In the genomic region with DNA sequence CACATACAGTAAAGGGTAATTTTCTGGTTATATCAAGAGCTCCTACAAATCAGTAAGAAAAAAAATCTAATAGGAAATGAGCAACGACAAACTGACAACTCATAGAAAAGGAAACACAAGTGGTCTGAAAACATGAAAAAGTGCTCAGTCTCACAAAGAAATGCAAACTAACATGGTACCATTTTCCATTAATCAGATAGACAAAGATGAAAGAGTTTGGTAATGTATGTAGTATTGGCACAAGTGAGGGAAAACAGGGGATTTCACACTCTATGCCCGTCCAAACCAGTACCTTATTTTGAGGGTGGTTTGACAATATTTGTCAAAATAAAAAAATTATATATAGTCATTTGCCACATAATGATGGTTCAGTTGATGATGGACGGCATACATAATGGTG, we compare ENCODE assay signal across 17 cellular contexts. TPM values are rescaled to one million over a fixed set of nuclear protein-coding genes. Genes with fewer than 3 reads are reported as not detected.
DNase-seq lines count a peak whose midpoint lies in the region; ATAC-seq and TF ChIP-seq lines count a peak whose summit lies in the region.
"Had no signal": no experiment of that assay in that cellular context is flagged by ENCODE, and none has a peak within 500 bp of the region (broad histone marks: within the 10 kb centered on the region; RNA-seq: fewer than 3 reads in every experiment).

No MANE protein-coding gene starts in this region.

- H3K4me3 ChIP-seq in OCI-LY1 (ENCODE audit: low read depth, low read length, poor library complexity, severe bottlenecking): no peak overlapping the region
- H3K4me3 ChIP-seq: BLaER1 treated with 17β-estradiol and CSF1 and Interleukin-3, amounts not matched to agents 10 nM and 100 nM; Peyer's patch had no signal

- no peak overlapping the region for H2AFZ ChIP-seq in OCI-LY1 (ENCODE audit: low read length)

- peak overlapping the region; percentile 44 for H3K27ac ChIP-seq in OCI-LY1 (ENCODE audit: low read depth, low read length, poor library complexity, severe bottlenecking)
- H3K27ac ChIP-seq: BLaER1 treated with 17β-estradiol and CSF1 and Interleukin-3, amounts not matched to agents 10 nM and 100 nM; Peyer's patch had no signal

- CTCF ChIA-PET in activated CD8-positive, alpha-beta T cell treated with anti-CD3 and anti-CD28 coated beads, Interleukin-2, amount 10 ng/mL, durations not matched to agents 7 days and 5 days (lab: Charles Lee): no interaction called here

- H3K9me3 ChIP-seq in OCI-LY1 (ENCODE audit: low read length): no peaks in the 10 kb centered on the region
- H3K9me3 ChIP-seq: BLaER1 treated with 17β-estradiol and CSF1 and Interleukin-3, amounts not matched to agents 10 nM and 100 nM; Peyer's patch had no signal

- ATAC-seq in activated T-cell treated with anti-CD3 and anti-CD28 coated beads, Interleukin-2, amount 50 U/mL, for 4 hours: peak; percentile 23 to 46
- no peak for ATAC-seq in activated CD8-positive, alpha-beta T cell treated with anti-CD3 and anti-CD28 coated beads, Interleukin-2, amount 10 ng/mL, durations not matched to agents 7 days and 5 days
- ATAC-seq: HepG2 had no signal

- peaks cover 15% of the 10 kb centered on the region for H3K36me3 Mint-ChIP-seq in activated T-cell treated with anti-CD3 and anti-CD28 coated beads, Interleukin-2, amount 50 U/mL, for 4 hours (ENCODE audit: insufficient read depth)
- H3K36me3 Mint-ChIP-seq in activated CD8-positive, alpha-beta T cell treated with anti-CD3 and anti-CD28 coated beads, Interleukin-2, amount 10 ng/mL, durations not matched to agents 7 days and 5 days (ENCODE audit: low read depth): peaks cover 19% of the 10 kb centered on the region
- H3K36me3 Mint-ChIP-seq in nephron progenitor cell (ENCODE audit: low read depth) (peaks cover 24% of the 10 kb centered on the region), osteocyte (ENCODE audit: unreplicated experiment) (peaks cover 4% of the 10 kb centered on the region)

- no peaks in the 10 kb centered on the region for H3K27me3 ChIP-seq in OCI-LY1 (ENCODE audit: insufficient read depth, low read length)
- H3K27me3 ChIP-seq: BLaER1 treated with 17β-estradiol and CSF1 and Interleukin-3, amounts not matched to agents 10 nM and 100 nM; Peyer's patch had no signal

- H3K4me2 ChIP-seq in OCI-LY1 (ENCODE audit: low read length): no peak overlapping the region
- H3K4me2 ChIP-seq: BLaER1 treated with 17β-estradiol and CSF1 and Interleukin-3, amounts not matched to agents 10 nM and 100 nM had no signal

- H3K4me1 Mint-ChIP-seq in activated T-cell treated with anti-CD3 and anti-CD28 coated beads, Interleukin-2, amount 50 U/mL, for 4 hours (ENCODE audit: low read depth): peaks cover 29% of the 10 kb centered on the region
- peaks cover 18% of the 10 kb centered on the region for H3K4me1 Mint-ChIP-seq in activated CD8-positive, alpha-beta T cell treated with anti-CD3 and anti-CD28 coated beads, Interleukin-2, amount 10 ng/mL, durations not matched to agents 7 days and 5 days (ENCODE audit: low read depth)
- H3K4me1 Mint-ChIP-seq in nephron progenitor cell: no peaks in the 10 kb centered on the region
- peaks cover 2% of the 10 kb centered on the region for H3K4me1 Mint-ChIP-seq in osteocyte (ENCODE audit: unreplicated experiment)

- peaks cover 15% of the 10 kb centered on the region for H3K4me1 ChIP-seq in OCI-LY1 (ENCODE audit: insufficient read depth, low read length, severe bottlenecking)
- H3K4me1 ChIP-seq: Peyer's patch had no signal

- no peaks in the 10 kb centered on the region for H3K27me3 Mint-ChIP-seq in activated T-cell treated with anti-CD3 and anti-CD28 coated beads, Interleukin-2, amount 50 U/mL, for 4 hours (ENCODE audit: low read depth)
- no peaks in the 10 kb centered on the region for H3K27me3 Mint-ChIP-seq in activated CD8-positive, alpha-beta T cell treated with anti-CD3 and anti-CD28 coated beads, Interleukin-2, amount 10 ng/mL, durations not matched to agents 7 days and 5 days (ENCODE audit: low read depth)
- no peaks in the 10 kb centered on the region for H3K27me3 Mint-ChIP-seq in nephron progenitor cell (ENCODE audit: low read depth, poor library complexity)
- H3K27me3 Mint-ChIP-seq in osteocyte (ENCODE audit: unreplicated experiment): no peaks in the 10 kb centered on the region
- H3K27me3 Mint-ChIP-seq: CD8-positive, alpha-beta memory T cell had no signal

- no peaks in the 10 kb centered on the region; the same call in none of the 2 replicates for H3K36me3 ChIP-seq in OCI-LY1 (ENCODE audit: insufficient read depth, low read length)
- H3K36me3 ChIP-seq: Peyer's patch had no signal

- no peak overlapping the region for H3K4me3 Mint-ChIP-seq in activated T-cell treated with anti-CD3 and anti-CD28 coated beads, Interleukin-2, amount 50 U/mL, for 4 hours
- H3K4me3 Mint-ChIP-seq in activated CD8-positive, alpha-beta T cell treated with anti-CD3 and anti-CD28 coated beads, Interleukin-2, amount 10 ng/mL, durations not matched to agents 7 days and 5 days: no peak overlapping the region
- no peak overlapping the region for H3K4me3 Mint-ChIP-seq in nephron progenitor cell
- H3K4me3 Mint-ChIP-seq in osteocyte (ENCODE audit: unreplicated experiment): no peak overlapping the region

- H3K9me3 Mint-ChIP-seq in activated T-cell treated with anti-CD3 and anti-CD28 coated beads, Interleukin-2, amount 50 U/mL, for 4 hours: no peaks in the 10 kb centered on the region
- H3K9me3 Mint-ChIP-seq in activated CD8-positive, alpha-beta T cell treated with anti-CD3 and anti-CD28 coated beads, Interleukin-2, amount 10 ng/mL, durations not matched to agents 7 days and 5 days (ENCODE audit: insufficient read depth): no peaks in the 10 kb centered on the region
- H3K9me3 Mint-ChIP-seq in nephron progenitor cell: no peaks in the 10 kb centered on the region
- H3K9me3 Mint-ChIP-seq in osteocyte (ENCODE audit: unreplicated experiment): no peaks in the 10 kb centered on the region
- H3K9me3 Mint-ChIP-seq: CD8-positive, alpha-beta memory T cell had no signal

- POLR2A ChIA-PET in activated CD8-positive, alpha-beta T cell treated with anti-CD3 and anti-CD28 coated beads, Interleukin-2, amount 10 ng/mL, durations not matched to agents 7 days and 5 days (lab: Charles Lee): no interaction called here

- TF ChIP-seq CTCF in OCI-LY1 (IDR thresholded peaks at IDR 0.05; ENCODE audit: low read length) (no peak), nephron progenitor cell (IDR thresholded peaks at IDR 0.05) (no peak), osteocyte (IDR thresholded peaks at IDR 0.05) (no peak)

- H3K79me2 ChIP-seq in OCI-LY1 (ENCODE audit: insufficient read depth, low read length): peaks cover 44% of the 10 kb centered on the region

- H3K9ac ChIP-seq in OCI-LY1 (ENCODE audit: low read length): no peak overlapping the region
- H3K9ac ChIP-seq: BLaER1 treated with 17β-estradiol and CSF1 and Interleukin-3, amounts not matched to agents 10 nM and 100 nM had no signal

- no peaks in the 10 kb centered on the region for H3F3A ChIP-seq in OCI-LY1 (ENCODE audit: insufficient read depth, low read length)

- peak overlapping the region; percentile 7 for H3K27ac Mint-ChIP-seq in activated CD8-positive, alpha-beta T cell treated with anti-CD3 and anti-CD28 coated beads, Interleukin-2, amount 10 ng/mL, durations not matched to agents 7 days and 5 days
- peak overlapping the region; percentile 47 for H3K27ac Mint-ChIP-seq in nephron progenitor cell
- H3K27ac Mint-ChIP-seq in osteocyte (ENCODE audit: unreplicated experiment): no peak overlapping the region

- DNase-seq in activated T-cell treated with anti-CD3 and anti-CD28 coated beads, Interleukin-2, amount 50 U/mL, for 4 hours: no peak
- no peak for DNase-seq in activated T-cell treated with anti-CD3 and anti-CD28 coated beads, Interleukin-2, amount 50 U/mL, for 48 hours
- DNase-seq in activated CD8-positive, alpha-beta T cell treated with anti-CD3 and anti-CD28 coated beads, Interleukin-2, amount 10 ng/mL, durations not matched to agents 7 days and 5 days: no peak
- DNase-seq in nephron progenitor cell (no peak), osteocyte (ENCODE audit: extremely low spot score, unreplicated experiment) (no peak), NCI-H446 treated with DMSO at 0.1 percent for 48 hours (lab: John Stamatoyannopoulos, UW) (no peak), iPS-NIHi11 (ENCODE audit: low spot score) (no peak)
- DNase-seq: CD8-positive, alpha-beta memory T cell; DMS79; KBM-7; NCI-H1105 treated with DMSO at 0.1 percent for 48 hours; NCI-H1694; NCI-H2081 treated with DMSO at 0.1 percent for 48 hours; Peyer's patch had no signal

- H4K20me1 ChIP-seq in OCI-LY1 (ENCODE audit: insufficient read depth, low read length): no peaks in the 10 kb centered on the region

- no peaks in the 10 kb centered on the region for H3K9me2 ChIP-seq in OCI-LY1 (ENCODE audit: low read depth, low read length)

RNA-seq across cellular contexts. Expression of gene PTPN11, which starts 13.2 kb away (rescaled TPM):
- total RNA-seq in activated T-cell treated with anti-CD3 and anti-CD28 coated beads, Interleukin-2, amount 50 U/mL, for 4 hours: 100 to 1,000 TPM; 181 to 200 (median 199) TPM
- 100 to 1,000 TPM; 106 to 112 TPM for total RNA-seq in activated CD8-positive, alpha-beta T cell treated with anti-CD3 and anti-CD28 coated beads, Interleukin-2, amount 10 ng/mL, durations not matched to agents 7 days and 5 days
- total RNA-seq in osteocyte: 102 and 107 TPM in 2 replicates

RNA-seq across cellular contexts. Expression of gene RPL6, which starts 22.6 kb away (rescaled TPM):
- total RNA-seq in activated T-cell treated with anti-CD3 and anti-CD28 coated beads, Interleukin-2, amount 50 U/mL, for 4 hours: 1,000 to 10,000 TPM; 2,303 to 2,443 (median 2,407) TPM
- total RNA-seq in activated CD8-positive, alpha-beta T cell treated with anti-CD3 and anti-CD28 coated beads, Interleukin-2, amount 10 ng/mL, durations not matched to agents 7 days and 5 days: 1,000 to 10,000 TPM; 1,104 to 1,130 TPM
- total RNA-seq in osteocyte: 1,250 and 1,279 TPM in 2 replicates

RNA-seq across cellular contexts. Expression of gene HECTD4, which starts 49.7 kb away (rescaled TPM):
- total RNA-seq in activated T-cell treated with anti-CD3 and anti-CD28 coated beads, Interleukin-2, amount 50 U/mL, for 4 hours: 10 to 100 TPM; 17.4 to 22.4 (median 19.0) TPM
- 10 to 100 TPM; 39.3 to 47.8 TPM for total RNA-seq in activated CD8-positive, alpha-beta T cell treated with anti-CD3 and anti-CD28 coated beads, Interleukin-2, amount 10 ng/mL, durations not matched to agents 7 days and 5 days
- 62.6 and 63.3 TPM in 2 replicates for total RNA-seq in osteocyte
